Comparison of ENCODE assay signal across 13 cellular contexts in the genomic region with DNA sequence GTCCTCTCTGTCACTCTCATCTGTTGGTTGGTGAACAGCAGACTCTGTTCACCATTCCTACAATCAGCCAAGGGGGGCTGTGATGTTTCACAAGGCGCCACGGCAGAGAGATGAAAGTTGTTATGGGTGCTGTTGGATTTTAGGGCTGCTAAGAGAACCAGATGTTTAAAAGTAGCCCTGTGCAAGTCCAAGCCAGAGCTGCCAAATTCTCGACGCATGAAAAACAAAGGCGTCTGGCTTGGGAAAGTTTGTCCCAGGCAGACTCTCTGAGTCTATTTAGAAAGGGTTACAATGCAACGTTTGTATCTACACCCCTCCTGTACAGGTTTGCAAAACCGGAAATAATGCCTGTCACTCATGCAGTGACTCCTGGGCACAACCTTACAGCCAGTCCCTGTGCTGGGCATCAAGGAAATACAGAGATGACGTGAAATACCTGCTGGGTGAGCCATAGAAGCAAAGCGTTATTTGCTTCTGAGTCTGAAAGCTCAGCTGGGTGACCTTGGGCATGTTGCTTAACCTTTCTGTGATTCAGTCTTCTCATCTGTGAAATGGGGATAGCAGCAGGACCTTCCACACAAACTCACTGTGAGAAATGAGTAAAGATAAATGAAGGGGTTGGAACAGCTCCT.
DNase-seq lines count a peak whose midpoint lies in the region; ATAC-seq and TF ChIP-seq lines count a peak whose summit lies in the region.
"Had no signal": no experiment of that assay in that cellular context is flagged by ENCODE, and none has a peak within 500 bp of the region (broad histone marks: within the 10 kb centered on the region; RNA-seq: fewer than 3 reads in every experiment).

No MANE protein-coding gene starts in this region.

- H3K9me2 ChIP-seq in SK-N-SH: no peaks in the 10 kb centered on the region

- H3K36me3 ChIP-seq in SK-N-SH (replicated peaks in 1 of 2; ENCODE audit: control insufficient read depth in 1 of 2, insufficient read depth in 2 of 2, low read length in 1 of 2): peaks cover 0 to 25% of the 10 kb centered on the region in 2 experiments
- no peaks in the 10 kb centered on the region for H3K36me3 ChIP-seq in left lung
- H3K36me3 ChIP-seq in tibial artery: no peaks in the 10 kb centered on the region

- H3K79me2 ChIP-seq in SK-N-SH (ENCODE audit: insufficient read depth): peaks cover 100% of the 10 kb centered on the region

- no peak overlapping the region for H2AFZ ChIP-seq in SK-N-SH (ENCODE audit: low read depth)

- ATAC-seq in SK-N-SH treated with all-trans-retinoic acid at 6 μM for 48 hours: no peak
- ATAC-seq in effector memory CD8-positive, alpha-beta T cell (replicated peaks): no peak
- peak; percentile 4 for ATAC-seq in left lung
- no peak for ATAC-seq in HG02884 (IDR thresholded peaks at IDR 0.05; ENCODE audit: unreplicated experiment)
- ATAC-seq in GM21528 (IDR thresholded peaks at IDR 0.05; ENCODE audit: low FRiP score, unreplicated experiment): no peak
- ATAC-seq: activated T-cell treated with anti-CD3 and anti-CD28 coated beads, Interleukin-2, amount 50 U/mL, for 4 hours had no signal

- 73% methylated on average over 9 of the region's 9 CpGs for WGBS in SK-N-SH (ENCODE audit: low lambda C conversion rate)

- H3K27ac ChIP-seq in SK-N-SH (ENCODE audit: low read depth in 2 of 2, low read length in 1 of 2) (peak overlapping the region; percentile 56 to 94; a peak in 3 of 4 replicates), left lung (peak overlapping the region in 1 of 2 donors; percentile 52), tibial artery (peak overlapping the region; percentile 61 to 70)
- H3K27ac ChIP-seq: HL-60 had no signal

- intact Hi-C loops in left lung (cut with DNase I): no loop called here
- intact Hi-C loops in tibial artery (cut with DNase I; ENCODE audit: low total_unique reads): no loop called here

- peaks cover 0 to 7% of the 10 kb centered on the region in 2 donors for H3K9me3 Mint-ChIP-seq in effector memory CD8-positive, alpha-beta T cell
- H3K9me3 Mint-ChIP-seq: activated T-cell treated with anti-CD3 and anti-CD28 coated beads, Interleukin-2, amount 50 U/mL, for 4 hours had no signal

- peak overlapping the region; percentile 97 for H3K27ac Mint-ChIP-seq in effector memory CD8-positive, alpha-beta T cell

- POLR2A ChIA-PET in SK-N-SH (lab: Yijun Ruan, JAX): no interaction called here

- H3K4me1 ChIP-seq in SK-N-SH (ENCODE audit: control insufficient read depth in 1 of 2, insufficient read depth in 2 of 2, low read depth in 1 of 2, low read length in 1 of 2) (peaks cover 4 to 62% of the 10 kb centered on the region in 2 experiments; a peak in 3 of 4 replicates), left lung (peaks cover 21 to 28% of the 10 kb centered on the region in 2 donors), tibial artery (peaks cover 0 to 41% (median 27%) of the 10 kb centered on the region in 4 donors)

- TF ChIP-seq CTCF in SK-N-SH (IDR thresholded peaks at IDR 0.05) (no peak), left lung (IDR thresholded peaks at IDR 0.05) (no peak), tibial artery (IDR thresholded peaks at IDR 0.05) (no peak)

- H3F3A ChIP-seq in SK-N-SH (replicated peaks; ENCODE audit: insufficient read depth): peaks cover 32% of the 10 kb centered on the region

- no peak overlapping the region for H3K4me2 ChIP-seq in SK-N-SH

- no peak overlapping the region for H3K4me3 ChIP-seq in SK-N-SH (ENCODE audit: low read depth in 2 of 2, low read length in 1 of 2)
- no peak overlapping the region for H3K4me3 ChIP-seq in left lung
- H3K4me3 ChIP-seq in tibial artery: no peak overlapping the region
- H3K4me3 ChIP-seq: MG63 had no signal

- no peak for TF ChIP-seq RAD21 in SK-N-SH (IDR thresholded peaks at IDR 0.05; ENCODE audit: low read length)

- peaks cover 52 to 53% of the 10 kb centered on the region in 2 donors for H3K4me1 Mint-ChIP-seq in effector memory CD8-positive, alpha-beta T cell (ENCODE audit: low read depth in 2 of 2)

- DNase-seq in SK-N-SH (no peak), left lung (no peak), tibial artery (peak; percentile 53 to 76), glomerular visceral epithelial cell (ENCODE audit: extremely low spot score) (no peak)
- DNase-seq in effector memory CD8-positive, alpha-beta T cell: no peak
- DNase-seq: activated T-cell treated with anti-CD3 and anti-CD28 coated beads, Interleukin-2, amount 50 U/mL, for 4 hours; MG63; nucleus accumbens; stimulated activated CD4-positive, alpha-beta T cell treated with anti-CD3 and anti-CD28 coated beads, Interleukin-2, amount 100 ng/mL, for 48 hours had no signal

- H4K20me1 ChIP-seq in SK-N-SH (ENCODE audit: insufficient read depth): peaks cover 99% of the 10 kb centered on the region

- no peaks in the 10 kb centered on the region for H3K27me3 Mint-ChIP-seq in effector memory CD8-positive, alpha-beta T cell

- CTCF ChIA-PET in SK-N-SH (lab: Yijun Ruan, JAX): interaction anchor here (0.6 to 2.5 kb wide), 5 partner anchors 20 to 1475 kb away, joined by 3 to 9 read pairs (median 3); no protein-coding TSS in a partner anchor

- H3K9me3 ChIP-seq in SK-N-SH (no peaks in the 10 kb centered on the region), left lung (no peaks in the 10 kb centered on the region), tibial artery (no peaks in the 10 kb centered on the region)
- H3K9me3 ChIP-seq: MG63 had no signal

- TF ChIP-seq EP300 in SK-N-SH (IDR thresholded peaks at IDR 0.05; ENCODE audit: borderline replicate concordance in 1 of 2, low read depth in 1 of 2, low read length in 1 of 2): no peak

- H3K36me3 Mint-ChIP-seq in effector memory CD8-positive, alpha-beta T cell (ENCODE audit: insufficient read depth): peaks cover 10% of the 10 kb centered on the region

- H3K27me3 ChIP-seq in SK-N-SH (ENCODE audit: insufficient read depth): no peaks in the 10 kb centered on the region
- H3K27me3 ChIP-seq in left lung: no peaks in the 10 kb centered on the region
- no peaks in the 10 kb centered on the region for H3K27me3 ChIP-seq in tibial artery
- H3K27me3 ChIP-seq: MG63 had no signal

- H3K9ac ChIP-seq in SK-N-SH: no peak overlapping the region

- peak overlapping the region in 1 of 2 donors; percentile 62 for H3K4me3 Mint-ChIP-seq in effector memory CD8-positive, alpha-beta T cell
- H3K4me3 Mint-ChIP-seq: activated T-cell treated with anti-CD3 and anti-CD28 coated beads, Interleukin-2, amount 50 U/mL, for 4 hours had no signal

TF ChIP-seq in SK-N-SH, 30 proteins besides CTCF, POLR2A, EP300 and RAD21 (continues in another document):
- TF ChIP-seq JUND (IDR thresholded peaks at IDR 0.05) (no peak), MEF2A (IDR thresholded peaks at IDR 0.05; ENCODE audit: borderline replicate concordance, low read depth) (no peak), SIN3A (IDR thresholded peaks at IDR 0.05; ENCODE audit: borderline replicate concordance, low read depth, low read length) (no peak), GATA2 (CRISPR knock-in tag; IDR thresholded peaks at IDR 0.05) (no peak), GABPA (IDR thresholded peaks at IDR 0.05; ENCODE audit: low read depth) (no peak), EZH2phosphoT487 (IDR thresholded peaks at IDR 0.05; ENCODE audit: borderline replicate concordance, low read depth) (no peak), SMC3 (IDR thresholded peaks at IDR 0.05; ENCODE audit: low read depth, low read length) (no peak), FOXJ3 (CRISPR knock-in tag; IDR thresholded peaks at IDR 0.05) (no peak), USF1 (IDR thresholded peaks at IDR 0.05; ENCODE audit: borderline replicate concordance, low read depth) (no peak), YY1 (IDR thresholded peaks at IDR 0.05; ENCODE audit: low read depth) (no peak), RXRA (IDR thresholded peaks at IDR 0.05; ENCODE audit: borderline replicate concordance, low read depth) (no peak)

TF ChIP-seq in SK-N-SH treated with all-trans-retinoic acid at 6 μM for 48 hours, 23 proteins besides CTCF, POLR2A, EP300 and RAD21 (continues in another document):
- no peak for TF ChIP-seq OSR1 (CRISPR knock-in tag; IDR thresholded peaks at IDR 0.05)
- no peak for TF ChIP-seq ZNF8 (CRISPR knock-in tag; IDR thresholded peaks at IDR 0.05)
- no peak for TF ChIP-seq ISL1 (CRISPR knock-in tag; IDR thresholded peaks at IDR 0.05)
- TF ChIP-seq, protein P1, sequence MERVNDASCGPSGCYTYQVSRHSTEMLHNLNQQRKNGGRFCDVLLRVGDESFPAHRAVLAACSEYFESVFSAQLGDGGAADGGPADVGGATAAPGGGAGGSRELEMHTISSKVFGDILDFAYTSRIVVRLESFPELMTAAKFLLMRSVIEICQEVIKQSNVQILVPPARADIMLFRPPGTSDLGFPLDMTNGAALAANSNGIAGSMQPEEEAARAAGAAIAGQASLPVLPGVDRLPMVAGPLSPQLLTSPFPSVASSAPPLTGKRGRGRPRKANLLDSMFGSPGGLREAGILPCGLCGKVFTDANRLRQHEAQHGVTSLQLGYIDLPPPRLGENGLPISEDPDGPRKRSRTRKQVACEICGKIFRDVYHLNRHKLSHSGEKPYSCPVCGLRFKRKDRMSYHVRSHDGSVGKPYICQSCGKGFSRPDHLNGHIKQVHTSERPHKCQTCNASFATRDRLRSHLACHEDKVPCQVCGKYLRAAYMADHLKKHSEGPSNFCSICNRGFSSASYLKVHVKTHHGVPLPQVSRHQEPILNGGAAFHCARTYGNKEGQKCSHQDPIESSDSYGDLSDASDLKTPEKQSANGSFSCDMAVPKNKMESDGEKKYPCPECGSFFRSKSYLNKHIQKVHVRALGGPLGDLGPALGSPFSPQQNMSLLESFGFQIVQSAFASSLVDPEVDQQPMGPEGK (CRISPR knock-in tag; IDR thresholded peaks at IDR 0.05; ENCODE audit: borderline replicate concordance): no peak
- TF ChIP-seq TCF4 (CRISPR knock-in tag; IDR thresholded peaks at IDR 0.05; ENCODE audit: borderline replicate concordance): no peak
- TF ChIP-seq ZNF70 (CRISPR knock-in tag; IDR thresholded peaks at IDR 0.05): no peak
- TF ChIP-seq ZFP3 (CRISPR knock-in tag; IDR thresholded peaks at IDR 0.05): no peak
- no peak for TF ChIP-seq ARNTL (CRISPR knock-in tag; IDR thresholded peaks at IDR 0.05; ENCODE audit: borderline replicate concordance, low read depth)
- TF ChIP-seq, protein P2, sequence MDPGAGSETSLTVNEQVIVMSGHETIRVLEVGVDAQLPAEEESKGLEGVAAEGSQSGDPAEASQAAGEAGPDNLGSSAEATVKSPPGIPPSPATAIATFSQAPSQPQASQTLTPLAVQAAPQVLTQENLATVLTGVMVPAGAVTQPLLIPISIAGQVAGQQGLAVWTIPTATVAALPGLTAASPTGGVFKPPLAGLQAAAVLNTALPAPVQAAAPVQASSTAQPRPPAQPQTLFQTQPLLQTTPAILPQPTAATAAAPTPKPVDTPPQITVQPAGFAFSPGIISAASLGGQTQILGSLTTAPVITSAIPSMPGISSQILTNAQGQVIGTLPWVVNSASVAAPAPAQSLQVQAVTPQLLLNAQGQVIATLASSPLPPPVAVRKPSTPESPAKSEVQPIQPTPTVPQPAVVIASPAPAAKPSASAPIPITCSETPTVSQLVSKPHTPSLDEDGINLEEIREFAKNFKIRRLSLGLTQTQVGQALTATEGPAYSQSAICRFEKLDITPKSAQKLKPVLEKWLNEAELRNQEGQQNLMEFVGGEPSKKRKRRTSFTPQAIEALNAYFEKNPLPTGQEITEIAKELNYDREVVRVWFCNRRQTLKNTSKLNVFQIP (CRISPR knock-in tag; IDR thresholded peaks at IDR 0.05; ENCODE audit: borderline replicate concordance, low read depth): no peak
- no peak for TF ChIP-seq SNAI2 (CRISPR knock-in tag; IDR thresholded peaks at IDR 0.05)

Comparison
In these comparisons a context has a peak if more than half of its experiments do, and no peak if none do; other contexts are left out.
1. DNase-seq: peak in tibial artery (2 of 2); none in SK-N-SH (single experiment), effector memory CD8-positive, alpha-beta T cell (0 of 3), left lung (0 of 2) and glomerular visceral epithelial cell (single experiment).